ENCODE assay signal across 12 cellular contexts in genomic region chr18:59220784-59221765, GRCh38. TPM values are rescaled to one million over a fixed set of nuclear protein-coding genes. Genes with fewer than 3 reads are reported as not detected.
DNase-seq lines count a peak whose midpoint lies in the region; ATAC-seq and TF ChIP-seq lines count a peak whose summit lies in the region.
"Had no signal": no experiment of that assay in that cellular context is flagged by ENCODE, and none has a peak within 500 bp of the region (broad histone marks: within the 10 kb centered on the region; RNA-seq: fewer than 3 reads in every experiment).

No MANE protein-coding gene starts in this region.

- H3K36me3 ChIP-seq in cardiac muscle cell (no peaks in the 10 kb centered on the region), iPS-15b (ENCODE audit: control insufficient read depth, insufficient read depth, low read length) (no peaks in the 10 kb centered on the region)
- no peaks in the 10 kb centered on the region for H3K36me3 ChIP-seq in CD8-positive, alpha-beta memory T cell (ENCODE audit: insufficient read depth, low read length)
- H3K36me3 ChIP-seq: ascending aorta had no signal

- peak overlapping the region; percentile 34 for H3K4me3 Mint-ChIP-seq in stimulated activated memory B cell treated with anti-CD40 and anti-IgM and Interleukin-4, amounts not matched to agents 10 μg/mL and 1 μg/mL and 100 μg/mL, for 72 hours
- H3K4me3 Mint-ChIP-seq in activated T-helper 1 cell treated with anti-CD3 and anti-CD28 coated beads, Interleukin-12 subunit alpha, Interleukin-12 subunit beta, Interleukin-2, Interleukin-4 antibody, amounts not matched to agents 30 ng/mL and 10 ng/mL and 1 ng/mL, durations not matched to agents 14 hours and 24 hours and 36 hours, result no peak overlapping the region
- H3K4me3 Mint-ChIP-seq in CD8-positive, alpha-beta memory T cell, result no peak overlapping the region
- H3K4me3 Mint-ChIP-seq: CD4-positive, CD25-positive, alpha-beta regulatory T cell had no signal

- H3K27ac ChIP-seq in cardiac muscle cell, result no peak overlapping the region
- H3K27ac ChIP-seq in CD8-positive, alpha-beta memory T cell (ENCODE audit: low read depth, low read length), result no peak overlapping the region
- H3K27ac ChIP-seq: ascending aorta had no signal

- H3K27ac Mint-ChIP-seq in stimulated activated memory B cell treated with anti-CD40 and anti-IgM and Interleukin-4, amounts not matched to agents 10 μg/mL and 1 μg/mL and 100 μg/mL, for 72 hours, result no peak overlapping the region
- no peak overlapping the region for H3K27ac Mint-ChIP-seq in activated T-helper 1 cell treated with anti-CD3 and anti-CD28 coated beads, Interleukin-12 subunit alpha, Interleukin-12 subunit beta, Interleukin-2, Interleukin-4 antibody, amounts not matched to agents 30 ng/mL and 10 ng/mL and 1 ng/mL, durations not matched to agents 14 hours and 24 hours and 36 hours
- H3K27ac Mint-ChIP-seq in CD8-positive, alpha-beta memory T cell, result peak overlapping the region in 1 of 8 donors; percentile 45

- H3K36me3 Mint-ChIP-seq in stimulated activated memory B cell treated with anti-CD40 and anti-IgM and Interleukin-4, amounts not matched to agents 10 μg/mL and 1 μg/mL and 100 μg/mL, for 72 hours, result no peaks in the 10 kb centered on the region
- no peaks in the 10 kb centered on the region for H3K36me3 Mint-ChIP-seq in activated T-helper 1 cell treated with anti-CD3 and anti-CD28 coated beads, Interleukin-12 subunit alpha, Interleukin-12 subunit beta, Interleukin-2, Interleukin-4 antibody, amounts not matched to agents 30 ng/mL and 10 ng/mL and 1 ng/mL, durations not matched to agents 14 hours and 24 hours and 36 hours (ENCODE audit: low read depth)
- H3K36me3 Mint-ChIP-seq in CD8-positive, alpha-beta memory T cell, result no peaks in the 10 kb centered on the region
- H3K36me3 Mint-ChIP-seq: CD4-positive, CD25-positive, alpha-beta regulatory T cell had no signal

- H3K9ac ChIP-seq in iPS-15b (ENCODE audit: low read depth, low read length), result no peak overlapping the region

- peaks cover 100% of the 10 kb centered on the region for H3K27me3 ChIP-seq in cardiac muscle cell
- H3K27me3 ChIP-seq in iPS-15b (ENCODE audit: control insufficient read depth, insufficient read depth, low read length), result peaks cover 99% of the 10 kb centered on the region
- peaks cover 12% of the 10 kb centered on the region for H3K27me3 ChIP-seq in CD8-positive, alpha-beta memory T cell (ENCODE audit: insufficient read depth, low read length, poor library complexity, severe bottlenecking)
- H3K27me3 ChIP-seq: ascending aorta had no signal

- ATAC-seq in left cardiac atrium, result no peak
- ATAC-seq in stimulated activated memory B cell treated with anti-CD40 and anti-IgM and Interleukin-4, amounts not matched to agents 10 μg/mL and 1 μg/mL and 100 μg/mL, for 72 hours, result peak; percentile 24

- peaks cover 64% of the 10 kb centered on the region for H3K27me3 Mint-ChIP-seq in stimulated activated memory B cell treated with anti-CD40 and anti-IgM and Interleukin-4, amounts not matched to agents 10 μg/mL and 1 μg/mL and 100 μg/mL, for 72 hours
- H3K27me3 Mint-ChIP-seq in activated T-helper 1 cell treated with anti-CD3 and anti-CD28 coated beads, Interleukin-12 subunit alpha, Interleukin-12 subunit beta, Interleukin-2, Interleukin-4 antibody, amounts not matched to agents 30 ng/mL and 10 ng/mL and 1 ng/mL, durations not matched to agents 14 hours and 24 hours and 36 hours (ENCODE audit: insufficient read depth), result peaks cover 61% of the 10 kb centered on the region
- peaks cover 37 to 68% of the 10 kb centered on the region in 2 donors for H3K27me3 Mint-ChIP-seq in CD8-positive, alpha-beta memory T cell

- POLR2A ChIA-PET in CD8-positive, alpha-beta memory T cell (lab: Charles Lee), result no interaction called here

- intact Hi-C loops in left cardiac atrium (cut with DNase I), result no loop called here
- intact Hi-C loops in activated T-helper 1 cell treated with anti-CD3 and anti-CD28 coated beads, Interleukin-12 subunit alpha, Interleukin-12 subunit beta, Interleukin-2, Interleukin-4 antibody, amounts not matched to agents 30 ng/mL and 10 ng/mL and 1 ng/mL, durations not matched to agents 14 hours and 24 hours and 36 hours (cut with micrococcal nuclease), result loop anchor here (2.0 to 5.0 kb wide), 2 partner anchors 52 to 139 kb away; partner anchors contain the start of gene RAX

- H3K9me3 Mint-ChIP-seq in stimulated activated memory B cell treated with anti-CD40 and anti-IgM and Interleukin-4, amounts not matched to agents 10 μg/mL and 1 μg/mL and 100 μg/mL, for 72 hours, result no peaks in the 10 kb centered on the region
- no peaks in the 10 kb centered on the region for H3K9me3 Mint-ChIP-seq in activated T-helper 1 cell treated with anti-CD3 and anti-CD28 coated beads, Interleukin-12 subunit alpha, Interleukin-12 subunit beta, Interleukin-2, Interleukin-4 antibody, amounts not matched to agents 30 ng/mL and 10 ng/mL and 1 ng/mL, durations not matched to agents 14 hours and 24 hours and 36 hours
- peaks cover 0 to 5% (median 0%) of the 10 kb centered on the region in 5 donors for H3K9me3 Mint-ChIP-seq in CD8-positive, alpha-beta memory T cell

- H3K4me1 ChIP-seq in cardiac muscle cell (ENCODE audit: low read depth), result peaks cover 5% of the 10 kb centered on the region
- no peaks in the 10 kb centered on the region for H3K4me1 ChIP-seq in iPS-15b (ENCODE audit: control insufficient read depth, insufficient read depth, low read length)
- H3K4me1 ChIP-seq in CD8-positive, alpha-beta memory T cell (ENCODE audit: insufficient read depth, low read length), result no peaks in the 10 kb centered on the region

- H3K9me3 ChIP-seq in cardiac muscle cell (ENCODE audit: low read depth), result no peaks in the 10 kb centered on the region
- no peaks in the 10 kb centered on the region for H3K9me3 ChIP-seq in iPS-15b (ENCODE audit: control insufficient read depth, insufficient read depth, low read length)
- no peaks in the 10 kb centered on the region for H3K9me3 ChIP-seq in CD8-positive, alpha-beta memory T cell (ENCODE audit: low read length)
- H3K9me3 ChIP-seq: ascending aorta had no signal

- H3K4me1 Mint-ChIP-seq in stimulated activated memory B cell treated with anti-CD40 and anti-IgM and Interleukin-4, amounts not matched to agents 10 μg/mL and 1 μg/mL and 100 μg/mL, for 72 hours, result peaks cover 31% of the 10 kb centered on the region
- H3K4me1 Mint-ChIP-seq in activated T-helper 1 cell treated with anti-CD3 and anti-CD28 coated beads, Interleukin-12 subunit alpha, Interleukin-12 subunit beta, Interleukin-2, Interleukin-4 antibody, amounts not matched to agents 30 ng/mL and 10 ng/mL and 1 ng/mL, durations not matched to agents 14 hours and 24 hours and 36 hours (ENCODE audit: low read depth), result no peaks in the 10 kb centered on the region
- peaks cover 0 to 12% (median 4%) of the 10 kb centered on the region in 3 donors for H3K4me1 Mint-ChIP-seq in CD8-positive, alpha-beta memory T cell

- TF ChIP-seq CTCF in cardiac muscle cell (IDR thresholded peaks at IDR 0.05; ENCODE audit: low read depth, low read length), result no peak

- peak overlapping the region; percentile 14 for H3K4me3 ChIP-seq in cardiac muscle cell
- peak overlapping the region; percentile 69 for H3K4me3 ChIP-seq in iPS-15b (ENCODE audit: low read depth, low read length)
- no peak overlapping the region for H3K4me3 ChIP-seq in CD8-positive, alpha-beta memory T cell (ENCODE audit: low read length)
- H3K4me3 ChIP-seq: ascending aorta had no signal

- DNase-seq in cardiac muscle cell (ENCODE audit: low read depth in 1 of 2, low spot score in 1 of 2), result peak in 1 of 2 donors; percentile 28
- DNase-seq in left cardiac atrium, result no peak
- DNase-seq in NCI-H2227 treated with DMSO at 0.1 percent for 48 hours (lab: John Stamatoyannopoulos, UW), result peak; percentile 16
- no peak for DNase-seq in activated T-helper 1 cell treated with anti-CD3 and anti-CD28 coated beads, Interleukin-12 subunit alpha, Interleukin-12 subunit beta, Interleukin-2, Interleukin-4 antibody, amounts not matched to agents 30 ng/mL and 10 ng/mL and 1 ng/mL, durations not matched to agents 14 hours and 24 hours and 36 hours (ENCODE audit: low spot score)
- DNase-seq in CD8-positive, alpha-beta memory T cell, result no peak
- DNase-seq in HK-2 (ENCODE audit: unreplicated experiment), result no peak
- DNase-seq: NK-92 treated with Interleukin-12 subunit alpha and Interleukin-12 subunit beta, amount 100 ng/mL, for 24 hours had no signal

- CTCF ChIA-PET in CD8-positive, alpha-beta memory T cell (lab: Charles Lee), result no interaction called here

RNA-seq across cellular contexts. Expression of gene GRP, which starts 1.1 kb away (rescaled TPM):
- total RNA-seq in cardiac muscle cell (0.42 and 1.2 TPM in 2 replicates), left cardiac atrium (not detected)
- not detected in 2 replicates for polyA plus RNA-seq in cardiac muscle cell
- not detected in 2 replicates for total RNA-seq in activated T-helper 1 cell treated with anti-CD3 and anti-CD28 coated beads, Interleukin-12 subunit alpha, Interleukin-12 subunit beta, Interleukin-2, Interleukin-4 antibody, amounts not matched to agents 30 ng/mL and 10 ng/mL and 1 ng/mL, durations not matched to agents 14 hours and 24 hours and 36 hours
- total RNA-seq in CD8-positive, alpha-beta memory T cell, result not detected
- not detected for polyA plus RNA-seq in CD8-positive, alpha-beta memory T cell
- total RNA-seq: ascending aorta; CD4-positive, CD25-positive, alpha-beta regulatory T cell; H4 had no signal
- polyA plus RNA-seq: CD4-positive, CD25-positive, alpha-beta regulatory T cell had no signal

RNA-seq across cellular contexts. Expression of gene RAX, which starts 52.2 kb away (rescaled TPM):
- total RNA-seq in cardiac muscle cell, result 0.06 TPM in 1 of 2 replicates, not detected in the other
- polyA plus RNA-seq in cardiac muscle cell, result 0.12 and 0.21 TPM in 2 replicates
- not detected for total RNA-seq in left cardiac atrium
- total RNA-seq in activated T-helper 1 cell treated with anti-CD3 and anti-CD28 coated beads, Interleukin-12 subunit alpha, Interleukin-12 subunit beta, Interleukin-2, Interleukin-4 antibody, amounts not matched to agents 30 ng/mL and 10 ng/mL and 1 ng/mL, durations not matched to agents 14 hours and 24 hours and 36 hours, result not detected in 2 replicates
- not detected for total RNA-seq in CD8-positive, alpha-beta memory T cell
- polyA plus RNA-seq in CD8-positive, alpha-beta memory T cell, result not detected
- total RNA-seq: ascending aorta; CD4-positive, CD25-positive, alpha-beta regulatory T cell; H4 had no signal
- polyA plus RNA-seq: CD4-positive, CD25-positive, alpha-beta regulatory T cell had no signal
